ENCODE assay signal across 12 cellular contexts in the genomic region with DNA sequence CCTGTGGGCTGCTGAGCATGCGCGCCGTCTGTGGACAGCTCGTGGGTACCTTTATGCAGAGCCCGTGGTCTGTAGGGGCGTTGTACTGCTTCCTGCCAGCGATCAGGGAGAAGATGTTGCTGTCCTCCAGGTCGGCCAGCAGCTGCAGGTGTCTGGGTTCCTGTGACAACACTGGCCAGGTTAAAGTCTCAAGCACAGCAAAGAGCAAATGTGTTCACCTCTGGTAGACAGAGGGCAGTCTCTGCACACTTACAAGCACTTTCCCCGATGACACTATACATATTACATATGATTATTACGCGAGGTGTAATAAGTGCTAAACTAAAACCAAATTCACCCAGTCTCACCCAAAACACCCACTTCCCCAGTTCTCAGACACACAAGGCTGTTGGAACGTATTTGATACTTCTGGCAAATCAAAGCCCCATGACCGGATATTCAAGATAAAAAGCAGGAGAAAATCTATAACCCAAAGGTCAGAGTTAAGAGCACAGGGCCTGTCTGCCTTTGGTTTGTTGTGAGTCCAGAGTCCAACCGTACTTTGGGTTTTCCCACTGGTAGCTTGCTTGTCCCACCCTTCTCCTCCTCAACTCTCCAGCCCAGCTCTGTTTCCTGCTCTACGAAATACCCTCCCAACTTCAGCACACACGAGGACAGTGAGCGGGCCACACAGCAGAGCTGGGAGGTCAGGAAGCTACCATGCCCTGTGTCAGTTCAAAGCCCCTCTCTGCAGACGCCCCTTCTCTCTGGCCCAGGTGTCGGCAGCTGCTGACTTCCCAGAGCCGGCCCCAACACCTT. TPM values are rescaled to one million over a fixed set of nuclear protein-coding genes. Genes with fewer than 3 reads are reported as not detected.
DNase-seq lines count a peak whose midpoint lies in the region; ATAC-seq and TF ChIP-seq lines count a peak whose summit lies in the region.
"Had no signal": no experiment of that assay in that cellular context is flagged by ENCODE, and none has a peak within 500 bp of the region (broad histone marks: within the 10 kb centered on the region; RNA-seq: fewer than 3 reads in every experiment).

No MANE protein-coding gene starts in this region.

- H4K91ac ChIP-seq in trophoblast cell (ENCODE audit: low read depth, low read length): no peak overlapping the region

- ATAC-seq in activated CD8-positive, alpha-beta memory T cell treated with anti-CD3 and anti-CD28 coated beads, Interleukin-2, amount 10 ng/mL, durations not matched to agents 7 days and 5 days: peak; percentile 54
- peak; percentile 82 for ATAC-seq in Right ventricle myocardium superior (ENCODE audit: poor library complexity)
- no peak for ATAC-seq in naive thymus-derived CD4-positive, alpha-beta T cell

- H4K12ac ChIP-seq in trophoblast cell (ENCODE audit: low read depth, low read length): no peak overlapping the region

- no peak overlapping the region for H2BK12ac ChIP-seq in trophoblast cell (ENCODE audit: low read length)

- intact Hi-C loops in Right ventricle myocardium superior (cut with DNase I) (loop anchor here (5.0 to 10.0 kb wide), 2 partner anchors 57 to 530 kb away; no protein-coding TSS in a partner anchor), tibial artery (cut with DNase I; ENCODE audit: low total_unique reads) (loop anchor here (10.0 kb wide), 1 partner anchor 60 kb away; no protein-coding TSS in a partner anchor)
- intact Hi-C loops in naive thymus-derived CD4-positive, alpha-beta T cell (cut with micrococcal nuclease): loop anchor here (1.0 to 10.0 kb wide), 8 partner anchors 47 to 550 kb away; a partner anchor contains a TSS

- H3K9me3 ChIP-seq in SK-N-SH: no peaks in the 10 kb centered on the region
- no peaks in the 10 kb centered on the region for H3K9me3 ChIP-seq in tibial artery
- H3K9me3 ChIP-seq in naive thymus-derived CD4-positive, alpha-beta T cell (ENCODE audit: control insufficient read depth in 2 of 3, low read length in 3 of 3): no peaks in the 10 kb centered on the region
- H3K9me3 ChIP-seq in trophoblast cell (ENCODE audit: insufficient read depth, low read depth, low read length): no peaks in the 10 kb centered on the region
- H3K9me3 ChIP-seq: adrenal gland had no signal

- POLR2A ChIA-PET in SK-N-SH (lab: Yijun Ruan, JAX): interaction anchor here (1.0 to 1.3 kb wide), 2 partner anchors 7 to 107 kb away, joined by 3 read pairs; no protein-coding TSS in a partner anchor
- POLR2A ChIA-PET in naive thymus-derived CD4-positive, alpha-beta T cell (lab: Charles Lee): interaction anchor here (0.9 kb wide), 1 partner anchor 8 kb away, joined by 3 read pairs; no protein-coding TSS in a partner anchor

- CTCF ChIA-PET in activated CD8-positive, alpha-beta memory T cell treated with anti-CD3 and anti-CD28 coated beads, Interleukin-2, amount 10 ng/mL, durations not matched to agents 7 days and 5 days (lab: Charles Lee): interaction anchor here (0.7 to 7.0 kb wide), 18 partner anchors 9 to 547 kb away, joined by 3 to 60 read pairs (median 5); a partner anchor contains a TSS
- CTCF ChIA-PET in SK-N-SH (lab: Yijun Ruan, JAX): interaction anchor here (0.7 to 9.3 kb wide), 18 partner anchors 8 to 548 kb away, joined by 3 to 87 read pairs (median 5); no protein-coding TSS in a partner anchor
- CTCF ChIA-PET in naive thymus-derived CD4-positive, alpha-beta T cell (lab: Charles Lee): interaction anchor here (1.0 to 2.2 kb wide), 4 partner anchors 14 to 546 kb away, joined by 3 to 7 read pairs (median 5); no protein-coding TSS in a partner anchor

- no peak overlapping the region for H3K4me3 ChIP-seq in SK-N-SH (ENCODE audit: low read depth in 2 of 2, low read length in 1 of 2)
- no peak overlapping the region for H3K4me3 ChIP-seq in tibial artery
- no peak overlapping the region for H3K4me3 ChIP-seq in naive thymus-derived CD4-positive, alpha-beta T cell (ENCODE audit: low read length)
- H3K4me3 ChIP-seq in trophoblast cell (ENCODE audit: low read depth, low read length): no peak overlapping the region
- H3K4me3 ChIP-seq: adrenal gland had no signal

- H3K23ac ChIP-seq in trophoblast cell (ENCODE audit: low read length): no peak overlapping the region

- peaks cover 39% of the 10 kb centered on the region for H3K27me3 Mint-ChIP-seq in activated CD8-positive, alpha-beta memory T cell treated with anti-CD3 and anti-CD28 coated beads, Interleukin-2, amount 10 ng/mL, durations not matched to agents 7 days and 5 days
- H3K27me3 Mint-ChIP-seq in naive thymus-derived CD4-positive, alpha-beta T cell: peaks cover 0 to 43% (median 0%) of the 10 kb centered on the region in 5 donors

- H2AFZ ChIP-seq in SK-N-SH (ENCODE audit: low read depth) (no peak overlapping the region), trophoblast cell (ENCODE audit: insufficient read depth, low read length, poor library complexity) (no peak overlapping the region)

- peaks cover 24% of the 10 kb centered on the region; the same call in 1 of the 2 replicates for H4K20me1 ChIP-seq in SK-N-SH (ENCODE audit: insufficient read depth)

- H3K36me3 ChIP-seq in SK-N-SH (replicated peaks in 1 of 2; ENCODE audit: control insufficient read depth in 1 of 2, insufficient read depth in 2 of 2, low read length in 1 of 2) (peaks cover 7 to 45% of the 10 kb centered on the region in 2 experiments), tibial artery (peaks cover 36 to 72% (median 51%) of the 10 kb centered on the region in 3 donors), trophoblast cell (ENCODE audit: control insufficient read depth in 1 of 2, insufficient read depth in 2 of 2, low read length in 2 of 2) (peaks cover 10 to 24% of the 10 kb centered on the region in 2 experiments)
- peaks cover 0 to 6% (median 0%) of the 10 kb centered on the region in 3 experiments for H3K36me3 ChIP-seq in naive thymus-derived CD4-positive, alpha-beta T cell (ENCODE audit: control insufficient read depth in 2 of 3, insufficient read depth in 3 of 3, low read length in 3 of 3)

- H3K9ac ChIP-seq in SK-N-SH (no peak overlapping the region), trophoblast cell (ENCODE audit: low read length) (no peak overlapping the region)

- H3K9me3 Mint-ChIP-seq in activated CD8-positive, alpha-beta memory T cell treated with anti-CD3 and anti-CD28 coated beads, Interleukin-2, amount 10 ng/mL, durations not matched to agents 7 days and 5 days (ENCODE audit: low read depth): no peaks in the 10 kb centered on the region
- H3K9me3 Mint-ChIP-seq in naive thymus-derived CD4-positive, alpha-beta T cell: no peaks in the 10 kb centered on the region

- H3K14ac ChIP-seq in trophoblast cell (ENCODE audit: low read length): no peak overlapping the region

- peak; percentile 55 for DNase-seq in activated CD8-positive, alpha-beta memory T cell treated with anti-CD3 and anti-CD28 coated beads, Interleukin-2, amount 10 ng/mL, durations not matched to agents 7 days and 5 days
- no peak for DNase-seq in activated CD8-positive, alpha-beta memory T cell treated with anti-CD3 and anti-CD28 coated beads, Interleukin-2, amount 50 U/mL, for 4 hours
- DNase-seq in SK-N-SH (no peak), Right ventricle myocardium superior (no peak), tibial artery (no peak), trophoblast cell (no peak), nucleus accumbens (lab: John Stamatoyannopoulos, UW) (no peak)
- DNase-seq in naive thymus-derived CD4-positive, alpha-beta T cell: no peak
- DNase-seq: adrenal gland; KG1; kidney glomerular epithelial cell; stimulated activated CD4-positive, alpha-beta T cell treated with anti-CD3 and anti-CD28 coated beads, Interleukin-4, amount 100 ng/mL, for 4 hours had no signal

- H3K79me2 ChIP-seq in SK-N-SH (ENCODE audit: insufficient read depth) (no peaks in the 10 kb centered on the region), trophoblast cell (ENCODE audit: control insufficient read depth, insufficient read depth, low read length, poor library complexity) (no peaks in the 10 kb centered on the region)

- TF ChIP-seq EP300 in SK-N-SH (IDR thresholded peaks at IDR 0.05; ENCODE audit: borderline replicate concordance in 1 of 2, low read depth in 1 of 2, low read length in 1 of 2): no peak

- H4K8ac ChIP-seq in trophoblast cell (ENCODE audit: low read depth, low read length): no peak overlapping the region

- no peak overlapping the region for H3K4me2 ChIP-seq in SK-N-SH
- no peak overlapping the region for H3K4me2 ChIP-seq in trophoblast cell (ENCODE audit: low read length)

- H3K27ac ChIP-seq in SK-N-SH (ENCODE audit: low read depth in 2 of 2, low read length in 1 of 2) (no peak overlapping the region), tibial artery (no peak overlapping the region), trophoblast cell (ENCODE audit: low read depth, low read length) (no peak overlapping the region)
- H3K27ac ChIP-seq in naive thymus-derived CD4-positive, alpha-beta T cell (ENCODE audit: low read depth, low read length): no peak overlapping the region
- H3K27ac ChIP-seq: adrenal gland had no signal

- no peak overlapping the region for H3K4me3 Mint-ChIP-seq in activated CD8-positive, alpha-beta memory T cell treated with anti-CD3 and anti-CD28 coated beads, Interleukin-2, amount 10 ng/mL, durations not matched to agents 7 days and 5 days
- no peak overlapping the region for H3K4me3 Mint-ChIP-seq in naive thymus-derived CD4-positive, alpha-beta T cell

- WGBS in SK-N-SH (ENCODE audit: low lambda C conversion rate): 83% methylated on average over 20 of the region's 20 CpGs
- no CpG with 5 or more reads among the region's 20 CpGs for WGBS in trophoblast cell (ENCODE audit: extremely low coverage, insufficient coverage, insufficient read length)

- no peak overlapping the region for H2AK5ac ChIP-seq in trophoblast cell (ENCODE audit: low read length)

- H3K4me1 ChIP-seq in SK-N-SH (ENCODE audit: control insufficient read depth in 1 of 2, insufficient read depth in 2 of 2, low read depth in 1 of 2, low read length in 1 of 2) (peaks cover 4 to 18% of the 10 kb centered on the region in 2 experiments; a peak in 1 of 4 replicates), tibial artery (peaks cover 0 to 6% (median 0%) of the 10 kb centered on the region in 4 donors), trophoblast cell (ENCODE audit: control insufficient read depth in 1 of 2, insufficient read depth in 2 of 2, low read length in 2 of 2) (peaks cover 8 to 11% of the 10 kb centered on the region in 2 experiments)
- peaks cover 14 to 18% of the 10 kb centered on the region in 2 donors for H3K4me1 ChIP-seq in naive thymus-derived CD4-positive, alpha-beta T cell (ENCODE audit: control insufficient read depth in 2 of 2, insufficient read depth in 2 of 2, low read length in 2 of 2)
- H3K4me1 ChIP-seq: adrenal gland had no signal

- no peak overlapping the region for H2BK5ac ChIP-seq in trophoblast cell (ENCODE audit: low read depth, low read length, poor library complexity)

- H3K27me3 ChIP-seq in SK-N-SH (ENCODE audit: insufficient read depth): no peaks in the 10 kb centered on the region
- no peaks in the 10 kb centered on the region for H3K27me3 ChIP-seq in tibial artery
- no peaks in the 10 kb centered on the region for H3K27me3 ChIP-seq in naive thymus-derived CD4-positive, alpha-beta T cell (ENCODE audit: control insufficient read depth in 2 of 2, insufficient read depth in 2 of 2, low read length in 2 of 2)
- H3K27me3 ChIP-seq in trophoblast cell (ENCODE audit: insufficient read depth, low read length): no peaks in the 10 kb centered on the region
- H3K27me3 ChIP-seq: adrenal gland had no signal

- TF ChIP-seq CTCF in SK-N-SH (IDR thresholded peaks at IDR 0.05): peak; percentile 35; the same call in 1 of the 2 replicates
- TF ChIP-seq CTCF in tibial artery (IDR thresholded peaks at IDR 0.05): peak; percentile 24 to 35

- peaks cover 1% of the 10 kb centered on the region for H3K36me3 Mint-ChIP-seq in activated CD8-positive, alpha-beta memory T cell treated with anti-CD3 and anti-CD28 coated beads, Interleukin-2, amount 10 ng/mL, durations not matched to agents 7 days and 5 days
- H3K36me3 Mint-ChIP-seq in naive thymus-derived CD4-positive, alpha-beta T cell: peaks cover 0 to 11% (median 0%) of the 10 kb centered on the region in 5 donors

- H3K27ac Mint-ChIP-seq in activated CD8-positive, alpha-beta memory T cell treated with anti-CD3 and anti-CD28 coated beads, Interleukin-2, amount 10 ng/mL, durations not matched to agents 7 days and 5 days: no peak overlapping the region
- peak overlapping the region in 1 of 9 donors; percentile 71 for H3K27ac Mint-ChIP-seq in naive thymus-derived CD4-positive, alpha-beta T cell

- H3K9me2 ChIP-seq in SK-N-SH: no peaks in the 10 kb centered on the region

- no peak overlapping the region for H2BK120ac ChIP-seq in trophoblast cell (ENCODE audit: insufficient read depth, low read length, poor library complexity)

- peaks cover 35% of the 10 kb centered on the region for H3K4me1 Mint-ChIP-seq in activated CD8-positive, alpha-beta memory T cell treated with anti-CD3 and anti-CD28 coated beads, Interleukin-2, amount 10 ng/mL, durations not matched to agents 7 days and 5 days
- peaks cover 14 to 26% (median 14%) of the 10 kb centered on the region in 7 donors for H3K4me1 Mint-ChIP-seq in naive thymus-derived CD4-positive, alpha-beta T cell

- no peaks in the 10 kb centered on the region for H3K79me1 ChIP-seq in trophoblast cell (ENCODE audit: low read length)

- H3K4ac ChIP-seq in trophoblast cell (ENCODE audit: low read depth, low read length): no peak overlapping the region

- TF ChIP-seq RAD21 in SK-N-SH (IDR thresholded peaks at IDR 0.05; ENCODE audit: low read length): peak; percentile 60

- H3K18ac ChIP-seq in trophoblast cell (ENCODE audit: low read length): no peak overlapping the region

- H3F3A ChIP-seq in SK-N-SH (replicated peaks; ENCODE audit: insufficient read depth): peaks cover 5% of the 10 kb centered on the region

RNA-seq across cellular contexts. Expression of a gene that starts 49.7 kb away (rescaled TPM):
- total RNA-seq in activated CD8-positive, alpha-beta memory T cell treated with anti-CD3 and anti-CD28 coated beads, Interleukin-2, amount 10 ng/mL, durations not matched to agents 7 days and 5 days: not detected
- polyA plus RNA-seq in SK-N-SH (2012; rRNA removed): 1.8 and 5.4 TPM in 2 replicates
- 5.0 and 9.3 TPM in 2 replicates for polyA plus RNA-seq in SK-N-SH (2012; cell fraction: cytosol; rRNA removed)
- 2.0 and 2.3 TPM in 2 replicates for polyA plus RNA-seq in SK-N-SH (2012; cell fraction: nucleus; rRNA removed)
- total RNA-seq in Right ventricle myocardium superior: not detected
- total RNA-seq in naive thymus-derived CD4-positive, alpha-beta T cell: not detected
- not detected for polyA plus RNA-seq in naive thymus-derived CD4-positive, alpha-beta T cell
- 0.26 TPM in 1 of 2 replicates, not detected in the other for polyA plus RNA-seq in trophoblast cell (2013)
